1 cellular context compared by ENCODE assay signal in the genomic region with DNA sequence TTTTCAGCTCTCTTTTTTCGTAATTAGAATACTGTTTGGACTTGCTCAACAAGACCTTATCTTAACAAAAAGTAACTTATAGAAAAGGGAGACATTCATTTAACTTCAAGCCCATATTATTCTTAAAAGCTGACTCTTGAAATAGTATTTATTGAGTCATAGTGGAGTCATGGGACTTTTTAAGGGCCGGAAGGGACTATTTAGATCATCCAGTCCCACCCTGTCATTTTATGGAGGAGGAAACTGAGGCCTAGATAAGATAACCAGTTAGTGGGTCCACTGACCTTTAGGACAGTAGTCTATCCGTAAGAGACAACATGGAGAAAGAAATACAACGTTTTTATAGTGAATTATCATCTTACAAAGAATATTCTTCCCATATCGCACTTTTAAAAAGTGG.
TF ChIP-seq lines count a peak whose summit lies in the region.

No MANE protein-coding gene starts in this region.

TF ChIP-seq in HepG2, 621 proteins besides CTCF, POLR2A, EP300 and RAD21 (continued from another document):
- TF ChIP-seq ZFP37 (CRISPR knock-in tag; IDR thresholded peaks at IDR 0.05; ENCODE audit: borderline replicate concordance) (no peak), MAZ (IDR thresholded peaks at IDR 0.05; ENCODE audit: borderline replicate concordance, low read depth, low read length) (no peak), MAZ (CRISPR knock-in tag; IDR thresholded peaks at IDR 0.05; ENCODE audit: low read depth) (no peak), NR2C2 (CRISPR knock-in tag; IDR thresholded peaks at IDR 0.05; ENCODE audit: borderline replicate concordance) (no peak), FOXC1 (CRISPR knock-in tag; IDR thresholded peaks at IDR 0.05; ENCODE audit: borderline replicate concordance) (no peak)
